9 cellular contexts compared by ENCODE assay signal in genomic region chr3:182969277-182969676, GRCh38. TPM values are rescaled to one million over a fixed set of nuclear protein-coding genes. Genes with fewer than 3 reads are reported as not detected.
DNase-seq lines count a peak whose midpoint lies in the region; TF ChIP-seq lines count a peak whose summit lies in the region.
"Had no signal": no experiment of that assay in that cellular context is flagged by ENCODE, and none has a peak within 500 bp of the region (broad histone marks: within the 10 kb centered on the region; RNA-seq: fewer than 3 reads in every experiment).

No MANE protein-coding gene starts in this region.

- no peak overlapping the region for H3K4me2 ChIP-seq in neural progenitor cell

- no peak overlapping the region for H3K4me3 Mint-ChIP-seq in osteocyte (ENCODE audit: unreplicated experiment)
- H3K4me3 Mint-ChIP-seq in neural progenitor cell = no peak overlapping the region
- H3K4me3 Mint-ChIP-seq: activated naive CD4-positive, alpha-beta T cell treated with anti-CD3 and anti-CD28 coated beads, Interleukin-2, amount 10 ng/mL, durations not matched to agents 7 days and 5 days had no signal

- no peaks in the 10 kb centered on the region for H3K4me1 ChIP-seq in neural progenitor cell

- no peak overlapping the region for H3K27ac ChIP-seq in neural progenitor cell

- H3F3A ChIP-seq in neural progenitor cell (ENCODE audit: low read depth) = peaks cover 7% of the 10 kb centered on the region

- peaks cover 99% of the 10 kb centered on the region for H3K79me2 ChIP-seq in neural progenitor cell (ENCODE audit: low read depth)

- H3K9me3 Mint-ChIP-seq in osteocyte (ENCODE audit: unreplicated experiment) = no peaks in the 10 kb centered on the region
- H3K9me3 Mint-ChIP-seq in neural progenitor cell = no peaks in the 10 kb centered on the region

- H2AFZ ChIP-seq in neural progenitor cell (replicated peaks) = no peak overlapping the region

- H3K36me3 ChIP-seq in neural progenitor cell = no peaks in the 10 kb centered on the region

- no peaks in the 10 kb centered on the region for H3K9me3 ChIP-seq in neural progenitor cell (ENCODE audit: low read depth)

- no peak for TF ChIP-seq CTCF in osteocyte (IDR thresholded peaks at IDR 0.05)
- no peak for TF ChIP-seq CTCF in neural progenitor cell (IDR thresholded peaks at IDR 0.05)

- no peak overlapping the region for H3K9ac ChIP-seq in neural progenitor cell

- H3K27me3 ChIP-seq in neural progenitor cell = no peaks in the 10 kb centered on the region

- H3K27ac Mint-ChIP-seq in osteocyte (ENCODE audit: unreplicated experiment) = peak overlapping the region; percentile 75
- H3K27ac Mint-ChIP-seq in neural progenitor cell = no peak overlapping the region
- H3K27ac Mint-ChIP-seq: activated naive CD4-positive, alpha-beta T cell treated with anti-CD3 and anti-CD28 coated beads, Interleukin-2, amount 10 ng/mL, durations not matched to agents 7 days and 5 days had no signal

- DNase-seq in ELR (ENCODE audit: low read depth) (peak; percentile 75), NCI-H226 (peak; percentile 50), dedifferentiated amniotic fluid mesenchymal stem cell (ENCODE audit: extremely low spot score) (peak; percentile 54), osteocyte (ENCODE audit: extremely low spot score, unreplicated experiment) (no peak), SKM-1 treated with dmso at 0.1 percent for 144 hours (lab: John Stamatoyannopoulos, UW; ENCODE audit: unreplicated experiment) (no peak), SIG-M5 (lab: John Stamatoyannopoulos, UW) (no peak), neural progenitor cell (ENCODE audit: low spot score) (no peak)
- DNase-seq: activated naive CD4-positive, alpha-beta T cell treated with anti-CD3 and anti-CD28 coated beads, Interleukin-2, amount 10 ng/mL, durations not matched to agents 7 days and 5 days; T-helper 9 cell had no signal

- H3K27me3 Mint-ChIP-seq in osteocyte (ENCODE audit: unreplicated experiment) (no peaks in the 10 kb centered on the region), neural progenitor cell (ENCODE audit: insufficient read depth, low read depth) (no peaks in the 10 kb centered on the region)
- H3K27me3 Mint-ChIP-seq: activated naive CD4-positive, alpha-beta T cell treated with anti-CD3 and anti-CD28 coated beads, Interleukin-2, amount 10 ng/mL, durations not matched to agents 7 days and 5 days had no signal

- H3K36me3 Mint-ChIP-seq in osteocyte (ENCODE audit: unreplicated experiment) (peaks cover 2% of the 10 kb centered on the region), neural progenitor cell (peaks cover 4% of the 10 kb centered on the region)

- H3K4me1 Mint-ChIP-seq in osteocyte (ENCODE audit: unreplicated experiment) = peaks cover 50% of the 10 kb centered on the region
- H3K4me1 Mint-ChIP-seq in neural progenitor cell = peaks cover 16% of the 10 kb centered on the region

- H4K20me1 ChIP-seq in neural progenitor cell (ENCODE audit: low read depth) = peaks cover 74% of the 10 kb centered on the region

- no peak overlapping the region for H3K4me3 ChIP-seq in neural progenitor cell

RNA-seq across cellular contexts. Expression of gene DCUN1D1, which starts 11.1 kb away (rescaled TPM):
- total RNA-seq in osteocyte = 52.4 and 56.5 TPM in 2 replicates
- total RNA-seq in neural progenitor cell (ENCODE audit: low replicate concordance) = 36.9 and 63.6 TPM in 2 replicates

Comparison
In these comparisons a context has a peak if more than half of its experiments do, and no peak if none do; other contexts are left out.
1. DNase-seq: peak in ELR (single experiment), NCI-H226 (single experiment) and dedifferentiated amniotic fluid mesenchymal stem cell (single experiment); none in osteocyte (single experiment), SKM-1 treated with dmso at 0.1 percent for 144 hours (single experiment), SIG-M5 (single experiment) and neural progenitor cell (single experiment).